ENCODE assay signal across 10 cellular contexts in genomic region chr15:59160880-59161593, GRCh38. TPM values are rescaled to one million over a fixed set of nuclear protein-coding genes. Genes with fewer than 3 reads are reported as not detected.
DNase-seq lines count a peak whose midpoint lies in the region; ATAC-seq and TF ChIP-seq lines count a peak whose summit lies in the region.
"Had no signal": no experiment of that assay in that cellular context is flagged by ENCODE, and none has a peak within 500 bp of the region (broad histone marks: within the 10 kb centered on the region; RNA-seq: fewer than 3 reads in every experiment).

No MANE protein-coding gene starts in this region.

- H3K27ac ChIP-seq in left ventricle myocardium inferior (replicated peaks) (no peak overlapping the region), heart left ventricle (no peak overlapping the region), smooth muscle cell (ENCODE audit: low read depth) (no peak overlapping the region)

- H3K27me3 ChIP-seq in left ventricle myocardium inferior (ENCODE audit: low read depth) (no peaks in the 10 kb centered on the region), heart left ventricle (no peaks in the 10 kb centered on the region), smooth muscle cell (ENCODE audit: low read depth) (no peaks in the 10 kb centered on the region)

- no peak overlapping the region for H3K27ac Mint-ChIP-seq in chondrocyte (ENCODE audit: unreplicated experiment)
- H3K27ac Mint-ChIP-seq in T-helper 2 cell treated with Interferon-gamma antibody and Interleukin-4, amounts not matched to agents 5 μg/mL and 100 μg/mL, for 36 hours: no peak overlapping the region

- peaks cover 33% of the 10 kb centered on the region for H3K36me3 Mint-ChIP-seq in chondrocyte (ENCODE audit: low read depth)
- H3K36me3 Mint-ChIP-seq in T-helper 2 cell treated with Interferon-gamma antibody and Interleukin-4, amounts not matched to agents 5 μg/mL and 100 μg/mL, for 36 hours (ENCODE audit: low read depth): peaks cover 13% of the 10 kb centered on the region

- H3K36me3 ChIP-seq in left ventricle myocardium inferior (peaks cover 72% of the 10 kb centered on the region), heart left ventricle (peaks cover 0 to 86% (median 63%) of the 10 kb centered on the region in 9 donors), smooth muscle cell (ENCODE audit: low read depth) (peaks cover 5% of the 10 kb centered on the region)

- H2AFZ ChIP-seq in smooth muscle cell (ENCODE audit: low read depth): no peak overlapping the region

- TF ChIP-seq POLR2A in heart left ventricle (IDR thresholded peaks at IDR 0.05): no peak

- H3K4me1 ChIP-seq in left ventricle myocardium inferior: no peaks in the 10 kb centered on the region
- H3K4me1 ChIP-seq in heart left ventricle: no peaks in the 10 kb centered on the region
- peaks cover 4% of the 10 kb centered on the region for H3K4me1 ChIP-seq in smooth muscle cell (ENCODE audit: low read depth)

- TF ChIP-seq CTCF in left ventricle myocardium inferior (IDR thresholded peaks at IDR 0.05; ENCODE audit: borderline replicate concordance): peak; percentile 43
- peak in 6 of 12 donors; percentile 15 to 42 (median 22) for TF ChIP-seq CTCF in heart left ventricle (IDR thresholded peaks at IDR 0.05)
- TF ChIP-seq CTCF in chondrocyte (IDR thresholded peaks at IDR 0.05): peak; percentile 72
- TF ChIP-seq CTCF in smooth muscle cell (IDR thresholded peaks at IDR 0.05; ENCODE audit: borderline replicate concordance, insufficient read depth, poor library complexity, severe bottlenecking): peak; percentile 45

- no peak overlapping the region for H3K9ac ChIP-seq in smooth muscle cell (ENCODE audit: low read depth)

- no peak overlapping the region for H3K4me3 Mint-ChIP-seq in chondrocyte (ENCODE audit: unreplicated experiment)
- no peak overlapping the region for H3K4me3 Mint-ChIP-seq in T-helper 2 cell treated with Interferon-gamma antibody and Interleukin-4, amounts not matched to agents 5 μg/mL and 100 μg/mL, for 36 hours

- no peaks in the 10 kb centered on the region for H3K27me3 Mint-ChIP-seq in chondrocyte (ENCODE audit: low read depth)
- no peaks in the 10 kb centered on the region for H3K27me3 Mint-ChIP-seq in T-helper 2 cell treated with Interferon-gamma antibody and Interleukin-4, amounts not matched to agents 5 μg/mL and 100 μg/mL, for 36 hours (ENCODE audit: low read depth)

- 89 to 91% (median 89%) methylated on average over 21 to 23 of the region's 23 CpGs for WGBS in heart left ventricle, 4 donors
- 83% methylated on average over 23 of the region's 23 CpGs for WGBS in smooth muscle cell (ENCODE audit: low lambda C conversion rate)

- DNase-seq in left ventricle myocardium inferior (no peak), heart left ventricle (no peak), NCI-H748 (lab: John Stamatoyannopoulos, UW; ENCODE audit: unreplicated experiment) (peak; percentile 89), chondrocyte (ENCODE audit: low spot score) (no peak), smooth muscle cell (lab: John Stamatoyannopoulos, UW; ENCODE audit: unreplicated experiment) (no peak), globus pallidus (ENCODE audit: low spot score) (no peak)
- DNase-seq in T-helper 2 cell treated with Interferon-gamma antibody and Interleukin-4, amounts not matched to agents 5 μg/mL and 100 μg/mL, for 36 hours (ENCODE audit: low spot score): no peak

- no peaks in the 10 kb centered on the region for H3F3A ChIP-seq in smooth muscle cell (ENCODE audit: low read depth)

- no peaks in the 10 kb centered on the region for H3K79me2 ChIP-seq in smooth muscle cell (ENCODE audit: low read depth)

- no peak overlapping the region for H3K4me2 ChIP-seq in smooth muscle cell

- H3K4me3 ChIP-seq in left ventricle myocardium inferior (no peak overlapping the region), heart left ventricle (no peak overlapping the region), smooth muscle cell (no peak overlapping the region)

- no peaks in the 10 kb centered on the region for H4K20me1 ChIP-seq in smooth muscle cell (ENCODE audit: low read depth)

- H3K9me3 ChIP-seq in left ventricle myocardium inferior (replicated peaks) (no peaks in the 10 kb centered on the region), heart left ventricle (no peaks in the 10 kb centered on the region), smooth muscle cell (replicated peaks; ENCODE audit: low read depth) (no peaks in the 10 kb centered on the region)

- intact Hi-C loops in left ventricle myocardium inferior (cut with micrococcal nuclease) (loop anchor here (10.0 kb wide), 1 partner anchor 334 kb away; no protein-coding TSS in a partner anchor), heart left ventricle (cut with DNase I) (loop anchor here in 2 of 10 donors (5.0 to 10.0 kb wide), 2 partner anchors 334 to 336 kb away; no protein-coding TSS in a partner anchor)

- no peaks in the 10 kb centered on the region for H3K9me3 Mint-ChIP-seq in chondrocyte (ENCODE audit: low read depth)
- H3K9me3 Mint-ChIP-seq in T-helper 2 cell treated with Interferon-gamma antibody and Interleukin-4, amounts not matched to agents 5 μg/mL and 100 μg/mL, for 36 hours: no peaks in the 10 kb centered on the region

- H3K4me1 Mint-ChIP-seq in chondrocyte (ENCODE audit: low read depth): peaks cover 6% of the 10 kb centered on the region
- no peaks in the 10 kb centered on the region for H3K4me1 Mint-ChIP-seq in T-helper 2 cell treated with Interferon-gamma antibody and Interleukin-4, amounts not matched to agents 5 μg/mL and 100 μg/mL, for 36 hours (ENCODE audit: low read depth)

- ATAC-seq in heart left ventricle (no peak), GM19023 (IDR thresholded peaks at IDR 0.05; ENCODE audit: unreplicated experiment) (no peak)

RNA-seq across cellular contexts. Expression of gene LDHAL6B, which starts 45.6 kb away (rescaled TPM):
- total RNA-seq in left ventricle myocardium inferior (not detected), heart left ventricle (not detected), chondrocyte (not detected in 3 replicates), smooth muscle cell (not detected in 2 replicates)
- polyA plus RNA-seq in heart left ventricle (not detected), smooth muscle cell (0.20 TPM in 1 of 2 replicates, not detected in the other)
- total RNA-seq: activated CD8-positive, alpha-beta memory T cell treated with anti-CD3 and anti-CD28 coated beads for 36 hours; mononuclear cell had no signal

RNA-seq across cellular contexts. Expression of gene CCNB2, which starts 56.1 kb away (rescaled TPM):
- total RNA-seq in left ventricle myocardium inferior (0.55 TPM), heart left ventricle (1 to 10 TPM in 2 of 9 donors, under 1 TPM in 5, not detected in 2; 0.25 to 6.3 (median 0.66) TPM), chondrocyte (5.3 to 10.4 TPM (median 9.7 TPM) in 3 replicates), smooth muscle cell (13.7 and 15.6 TPM in 2 replicates)
- polyA plus RNA-seq in heart left ventricle (under 1 TPM in 1 of 2 donors, not detected in 1; 0.18 TPM), smooth muscle cell (15.2 and 17.2 TPM in 2 replicates)
